In genomic region chr3:115512565-115513410, GRCh38 we compare ENCODE assay signal across 8 cellular contexts.
A peak's percentile ranks its signal among the peaks of the same experiment; 100 is the strongest.
DNase-seq lines count a peak whose midpoint lies in the region; FAIRE-seq and TF ChIP-seq lines count a peak whose summit lies in the region.

No MANE protein-coding gene starts in this region.

- peaks cover 49% of the 10 kb centered on the region for H3K27me3 Mint-ChIP-seq in T-helper 2 cell treated with Interferon-gamma antibody and Interleukin-4, amounts not matched to agents 5 μg/mL and 100 μg/mL, for 36 hours (ENCODE audit: low read depth)

- TF ChIP-seq CTCF in GM12864 (IDR thresholded peaks at IDR 0.05; ENCODE audit: low read depth, low read length, missing control alignments) (no peak), H1 (IDR thresholded peaks at IDR 0.05; ENCODE audit: control extremely low read depth in 1 of 3, insufficient read depth in 1 of 3, low read depth in 1 of 3, low read length in 3 of 3) (no peak)

- no peaks in the 10 kb centered on the region for H3K9me3 ChIP-seq in H1 (ENCODE audit: insufficient read depth in 2 of 2, low read depth in 1 of 2, low read length in 1 of 2)
- H3K9me3 ChIP-seq in mesodermal cell (ENCODE audit: control insufficient read depth, low read length): no peaks in the 10 kb centered on the region
- no peaks in the 10 kb centered on the region for H3K9me3 ChIP-seq in thymus (ENCODE audit: control insufficient read depth)

- TF ChIP-seq POLR2A in H1 (IDR thresholded peaks at IDR 0.05; ENCODE audit: control extremely low read depth in 1 of 2, low read depth in 2 of 2, low read length in 2 of 2): peak; percentile 53 to 90

- POLR2A ChIA-PET in H1 (lab: Charles Lee; ENCODE audit: partially characterized antibody): interaction anchor here (0.8 to 2.6 kb wide), 7 partner anchors 9 to 84 kb away, joined by 3 to 11 read pairs (median 3); no protein-coding TSS in a partner anchor

- H4K8ac ChIP-seq in H1 (ENCODE audit: extremely low read depth, insufficient read depth, low read length): no peak overlapping the region

- H3K79me1 ChIP-seq in H1 (ENCODE audit: low read depth, low read length): no peaks in the 10 kb centered on the region

- no peaks in the 10 kb centered on the region for H3K79me2 ChIP-seq in H1 (ENCODE audit: control insufficient read depth in 1 of 2, insufficient read depth in 2 of 2, low read length in 2 of 2)

- H2AFZ ChIP-seq in H1 (ENCODE audit: low read length): peak overlapping the region; percentile 95

- H3K27ac ChIP-seq in H1 (ENCODE audit: low read depth, low read length): peak overlapping the region; percentile 87
- H3K27ac ChIP-seq in mesodermal cell (ENCODE audit: low read depth, low read length, severe bottlenecking): peak overlapping the region; percentile 70
- no peak overlapping the region for H3K27ac ChIP-seq in thymus (ENCODE audit: low read depth)

- H2BK20ac ChIP-seq in H1 (ENCODE audit: low read length): no peak overlapping the region; the same call in 1 of the 2 replicates

- 4% methylated on average over 25 of the region's 26 CpGs; no CpG with 5 or more reads in 1 of the 2 experiments for WGBS in H1 (ENCODE audit: extremely low coverage in 1 of 2, insufficient coverage in 1 of 2, insufficient read length in 1 of 2, insufficient replicate concordance in 2 of 2, low coverage in 1 of 2, low lambda C conversion rate in 2 of 2, missing lambda C conversion rate in 1 of 2), 2 experiments
- WGBS in mesodermal cell (ENCODE audit: insufficient coverage in 2 of 2), 2 experiments: 1 to 2% methylated on average over 16 to 20 of the region's 26 CpGs
- under 1% methylated on average over 26 of the region's 26 CpGs for WGBS in thymus

- peak overlapping the region; percentile 61; the same call in 1 of the 2 replicates for H2BK5ac ChIP-seq in H1 (ENCODE audit: low read depth, low read length)

- H2BK120ac ChIP-seq in H1 (replicated peaks; ENCODE audit: low read depth, low read length): peak overlapping the region; percentile 21

- H3K23ac ChIP-seq in H1 (ENCODE audit: insufficient read length): no peak overlapping the region

- no peak overlapping the region for H2AK5ac ChIP-seq in H1 (ENCODE audit: low read depth, low read length)

- H4K5ac ChIP-seq in H1 (ENCODE audit: insufficient read length, low read depth, low read length): peak overlapping the region; percentile 24

- H3K36me3 ChIP-seq in H1 (ENCODE audit: control insufficient read depth in 2 of 4, insufficient read depth in 4 of 4, low read length in 3 of 4) (no peaks in the 10 kb centered on the region), mesodermal cell (ENCODE audit: control insufficient read depth, insufficient read depth, low read length) (no peaks in the 10 kb centered on the region), thymus (ENCODE audit: control insufficient read depth, insufficient read depth) (no peaks in the 10 kb centered on the region)

- CTCF ChIA-PET in H1 (lab: Charles Lee; ENCODE audit: partially characterized antibody): interaction anchor here (0.6 to 1.5 kb wide), 3 partner anchors 12 to 179 kb away, joined by 3 to 4 read pairs (median 3); no protein-coding TSS in a partner anchor

- peak overlapping the region; percentile 34 for H3K4me3 ChIP-seq in GM12864 (ENCODE audit: low read depth, low read length)
- H3K4me3 ChIP-seq in H1 (ENCODE audit: extremely low read depth in 1 of 4, insufficient read depth in 2 of 4, low read depth in 3 of 4, low read length in 4 of 4): peak overlapping the region; percentile 58 to 74 (median 68)
- peak overlapping the region; percentile 41 for H3K4me3 ChIP-seq in mesodermal cell (ENCODE audit: extremely low read depth, insufficient read depth, low read length, poor library complexity, severe bottlenecking)
- H3K4me3 ChIP-seq in thymus (ENCODE audit: low read length): peak overlapping the region; percentile 40

- peak overlapping the region; percentile 84 for H3K4me3 Mint-ChIP-seq in T-helper 2 cell treated with Interferon-gamma antibody and Interleukin-4, amounts not matched to agents 5 μg/mL and 100 μg/mL, for 36 hours

- no peaks in the 10 kb centered on the region for H4K20me1 ChIP-seq in H1 (replicated peaks in 1 of 2; ENCODE audit: control insufficient read depth in 1 of 2, insufficient read depth in 2 of 2, low read length in 2 of 2)

- no peaks in the 10 kb centered on the region for H3K9me3 Mint-ChIP-seq in T-helper 2 cell treated with Interferon-gamma antibody and Interleukin-4, amounts not matched to agents 5 μg/mL and 100 μg/mL, for 36 hours

- peak overlapping the region; percentile 30; the same call in 1 of the 2 replicates for H2BK12ac ChIP-seq in H1 (ENCODE audit: low read depth, low read length)

- no peak overlapping the region for H2BK15ac ChIP-seq in H1 (ENCODE audit: low read length)

- peak overlapping the region; percentile 71 to 85 (median 82) for H3K9ac ChIP-seq in H1 (replicated peaks in 1 of 4; ENCODE audit: extremely low read depth in 1 of 4, low read depth in 3 of 4, low read length in 3 of 4)

- peak overlapping the region; percentile 4; the same call in 1 of the 2 replicates for H3K18ac ChIP-seq in H1 (ENCODE audit: extremely low read depth, low read length)

- H3K4me1 Mint-ChIP-seq in T-helper 2 cell treated with Interferon-gamma antibody and Interleukin-4, amounts not matched to agents 5 μg/mL and 100 μg/mL, for 36 hours (ENCODE audit: low read depth): peaks cover 20% of the 10 kb centered on the region

- no peaks in the 10 kb centered on the region for H3K27me3 ChIP-seq in H1 (replicated peaks in 1 of 4; ENCODE audit: control insufficient read depth in 3 of 4, extremely low read depth in 1 of 4, insufficient read depth in 3 of 4, low read length in 3 of 4)
- no peaks in the 10 kb centered on the region for H3K27me3 ChIP-seq in thymus (ENCODE audit: control insufficient read depth, insufficient read depth)

- FAIRE-seq in H1 (lab: Jason Lieb, UNC): peak; percentile 90
- no peak for FAIRE-seq in frontal cortex (lab: Jason Lieb, UNC)

- TF ChIP-seq RAD21 in H1 (IDR thresholded peaks at IDR 0.05 in 1 of 2, conservative IDR thresholded peaks at IDR 0.05 in 1 of 2; ENCODE audit: low read depth in 2 of 2, low read length in 2 of 2): peak; percentile 10 to 14; a peak in 1 of 4 replicates

- no peak overlapping the region for H3K27ac Mint-ChIP-seq in T-helper 2 cell treated with Interferon-gamma antibody and Interleukin-4, amounts not matched to agents 5 μg/mL and 100 μg/mL, for 36 hours

- H3K4me2 ChIP-seq in H1 (ENCODE audit: insufficient read depth in 1 of 2, low read depth in 2 of 2, low read length in 2 of 2): peak overlapping the region; percentile 90 to 98

- no peak for DNase-seq in GM12864 (ENCODE audit: low read depth)
- peak; percentile 57 for DNase-seq in NCI-H1092 (lab: John Stamatoyannopoulos, UW)
- no peak for DNase-seq in T-helper 2 cell treated with Interferon-gamma antibody and Interleukin-4, amounts not matched to agents 5 μg/mL and 100 μg/mL, for 36 hours (ENCODE audit: low spot score)
- peak in 1 of 2 experiments; percentile 80 for DNase-seq in H1 (ENCODE audit: low read depth in 1 of 2, low spot score in 2 of 2)
- no peak for DNase-seq in frontal cortex (ENCODE audit: low spot score in 2 of 2)
- DNase-seq in RKO (ENCODE audit: low spot score): no peak

- H3K23me2 ChIP-seq in H1 (ENCODE audit: low read depth, low read length): peaks cover 8% of the 10 kb centered on the region; the same call in 1 of the 2 replicates

- peak overlapping the region; percentile 23 for H3K56ac ChIP-seq in H1 (replicated peaks; ENCODE audit: insufficient read length, low read depth, low read length)

- H3K36me3 Mint-ChIP-seq in T-helper 2 cell treated with Interferon-gamma antibody and Interleukin-4, amounts not matched to agents 5 μg/mL and 100 μg/mL, for 36 hours (ENCODE audit: low read depth): no peaks in the 10 kb centered on the region

- peak overlapping the region; percentile 5 for H3K4ac ChIP-seq in H1 (replicated peaks; ENCODE audit: insufficient read length, low read depth, low read length)

- H3K14ac ChIP-seq in H1 (ENCODE audit: insufficient read length): no peak overlapping the region

- H3K4me1 ChIP-seq in H1 (replicated peaks in 1 of 4; ENCODE audit: control insufficient read depth in 3 of 4, insufficient read depth in 4 of 4, low read length in 3 of 4): peaks cover 3 to 8% (median 4%) of the 10 kb centered on the region in 4 experiments; a peak in 4 of 7 replicates
- peaks cover 5% of the 10 kb centered on the region for H3K4me1 ChIP-seq in mesodermal cell (ENCODE audit: control insufficient read depth, insufficient read depth, low read length, poor library complexity, severe bottlenecking)
- no peaks in the 10 kb centered on the region for H3K4me1 ChIP-seq in thymus (ENCODE audit: control insufficient read depth, insufficient read depth, low read length)

- TF ChIP-seq EP300 in H1 (IDR thresholded peaks at IDR 0.05; ENCODE audit: borderline replicate concordance in 1 of 2, low read depth in 2 of 2, low read length in 2 of 2): peak in 1 of 2 experiments; percentile 17; a peak in 1 of 3 replicates

- H4K91ac ChIP-seq in H1 (replicated peaks; ENCODE audit: insufficient read length, low read length): peak overlapping the region; percentile 1

TF ChIP-seq in H1, 55 proteins besides CTCF, POLR2A, EP300 and RAD21 (continues in another document):
- TF ChIP-seq GABPA (IDR thresholded peaks at IDR 0.05; ENCODE audit: borderline replicate concordance, insufficient read depth, low read length) (no peak), NRF1 (IDR thresholded peaks at IDR 0.05; ENCODE audit: low read depth, low read length) (no peak), CHD1 (IDR thresholded peaks at IDR 0.05; ENCODE audit: low read depth, low read length) (no peak), BCL11A (IDR thresholded peaks at IDR 0.05; ENCODE audit: low read depth in 2 of 2, low read length in 2 of 2) (no peak)
- TF ChIP-seq, protein P1, sequence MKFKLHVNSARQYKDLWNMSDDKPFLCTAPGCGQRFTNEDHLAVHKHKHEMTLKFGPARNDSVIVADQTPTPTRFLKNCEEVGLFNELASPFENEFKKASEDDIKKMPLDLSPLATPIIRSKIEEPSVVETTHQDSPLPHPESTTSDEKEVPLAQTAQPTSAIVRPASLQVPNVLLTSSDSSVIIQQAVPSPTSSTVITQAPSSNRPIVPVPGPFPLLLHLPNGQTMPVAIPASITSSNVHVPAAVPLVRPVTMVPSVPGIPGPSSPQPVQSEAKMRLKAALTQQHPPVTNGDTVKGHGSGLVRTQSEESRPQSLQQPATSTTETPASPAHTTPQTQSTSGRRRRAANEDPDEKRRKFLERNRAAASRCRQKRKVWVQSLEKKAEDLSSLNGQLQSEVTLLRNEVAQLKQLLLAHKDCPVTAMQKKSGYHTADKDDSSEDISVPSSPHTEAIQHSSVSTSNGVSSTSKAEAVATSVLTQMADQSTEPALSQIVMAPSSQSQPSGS (IDR thresholded peaks at IDR 0.05; ENCODE audit: low read length): peak; percentile 71
